21 cellular contexts compared by ENCODE assay signal in genomic region chr20:42007251-42007650, GRCh38.
DNase-seq lines count a peak whose midpoint lies in the region; ATAC-seq, FAIRE-seq and TF ChIP-seq lines count a peak whose summit lies in the region.
"Had no signal": no experiment of that assay in that cellular context is flagged by ENCODE, and none has a peak within 500 bp of the region (broad histone marks: within the 10 kb centered on the region; RNA-seq: fewer than 3 reads in every experiment).

No MANE protein-coding gene starts in this region.

- H3K56ac ChIP-seq in H1 (replicated peaks; ENCODE audit: insufficient read length, low read depth, low read length), result no peak overlapping the region

- no peak overlapping the region for H4K5ac ChIP-seq in H1 (ENCODE audit: insufficient read length, low read depth, low read length)

- H3K23me2 ChIP-seq in H1 (ENCODE audit: low read depth, low read length), result no peaks in the 10 kb centered on the region

- H3K4me2 ChIP-seq in HepG2 (ENCODE audit: low read depth, low read length) (no peak overlapping the region), H1 (ENCODE audit: insufficient read depth in 1 of 2, low read depth in 2 of 2, low read length in 2 of 2) (no peak overlapping the region)
- H3K4me2 ChIP-seq: BLaER1 treated with 17β-estradiol and CSF1 and Interleukin-3, amounts not matched to agents 10 nM and 100 nM had no signal

- H4K20me1 ChIP-seq in HepG2 (ENCODE audit: insufficient read depth, low read length) (no peaks in the 10 kb centered on the region), H1 (replicated peaks in 1 of 2; ENCODE audit: control insufficient read depth in 1 of 2, insufficient read depth in 2 of 2, low read length in 2 of 2) (no peaks in the 10 kb centered on the region)
- H4K20me1 ChIP-seq: BLaER1 treated with 17β-estradiol and CSF1 and Interleukin-3, amounts not matched to agents 10 nM and 100 nM had no signal

- no peak for DNase-seq in HepG2 (ENCODE audit: low spot score)
- DNase-seq in right lobe of liver, result no peak
- no peak for DNase-seq in H1 (ENCODE audit: low read depth in 1 of 2, low spot score in 2 of 2)
- DNase-seq in mesenteric fat pad (ENCODE audit: low spot score), result no peak
- no peak for DNase-seq in NCI-H1436 treated with DMSO at 0.1 percent for 48 hours (lab: John Stamatoyannopoulos, UW)
- DNase-seq: 8988T; AML-193; Caco-2; Calu3; CD4-positive, alpha-beta T cell; CD8-positive, alpha-beta T cell; DMS79 treated with DMSO at 0.1 percent for 48 hours; GF-D8 had no signal

- no peak overlapping the region for H2BK120ac ChIP-seq in H1 (replicated peaks; ENCODE audit: low read depth, low read length)

- WGBS in HepG2 (ENCODE audit: low lambda C conversion rate), result 13% methylated on average over 4 of the region's 4 CpGs
- WGBS in right lobe of liver (ENCODE audit: insufficient coverage, low coverage, low lambda C conversion rate, missing lambda C conversion rate), result 54% methylated on average over 4 of the region's 4 CpGs
- 91% methylated on average over 4 of the region's 4 CpGs; no CpG with 5 or more reads in 1 of the 2 experiments for WGBS in H1 (ENCODE audit: extremely low coverage in 1 of 2, insufficient coverage in 1 of 2, insufficient read length in 1 of 2, insufficient replicate concordance in 2 of 2, low coverage in 1 of 2, low lambda C conversion rate in 2 of 2, missing lambda C conversion rate in 1 of 2), 2 experiments

- POLR2A ChIA-PET in HepG2 (lab: Yijun Ruan, JAX) (no interaction called here), H1 (lab: Charles Lee; ENCODE audit: partially characterized antibody) (no interaction called here)

- H2BK15ac ChIP-seq in H1 (ENCODE audit: low read length), result 0 out of 2 replicates have a peak overlapping the region, but pooled peaks have one; percentile 61

- TF ChIP-seq CTCF in HepG2 (CRISPR knock-in tag; IDR thresholded peaks at IDR 0.05), result no peak
- no peak for TF ChIP-seq CTCF in right lobe of liver (IDR thresholded peaks at IDR 0.05)
- no peak for TF ChIP-seq CTCF in H1 (IDR thresholded peaks at IDR 0.05; ENCODE audit: control extremely low read depth in 1 of 3, insufficient read depth in 1 of 3, low read depth in 1 of 3, low read length in 3 of 3)

- H2BK20ac ChIP-seq in H1 (ENCODE audit: low read length), result no peak overlapping the region

- H3K36me3 ChIP-seq in HepG2 (replicated peaks in 1 of 2; ENCODE audit: control insufficient read depth in 1 of 2, insufficient read depth in 2 of 2, low read length in 2 of 2) (no peaks in the 10 kb centered on the region), right lobe of liver (no peaks in the 10 kb centered on the region), H1 (ENCODE audit: control insufficient read depth in 2 of 4, insufficient read depth in 4 of 4, low read length in 3 of 4) (no peaks in the 10 kb centered on the region)
- H3K36me3 ChIP-seq: BLaER1 treated with 17β-estradiol and CSF1 and Interleukin-3, amounts not matched to agents 10 nM and 100 nM had no signal

- no peak overlapping the region for H4K91ac ChIP-seq in H1 (replicated peaks; ENCODE audit: insufficient read length, low read length)

- no peak overlapping the region for H2BK12ac ChIP-seq in H1 (ENCODE audit: low read depth, low read length)

- FAIRE-seq in HepG2 (lab: Jason Lieb, UNC) (no peak), H1 (lab: Jason Lieb, UNC) (no peak)
- FAIRE-seq: A204.1, D721Med, G401.6, GM12891 had no signal

- H2AK5ac ChIP-seq in H1 (ENCODE audit: low read depth, low read length), result no peak overlapping the region

- H3K9ac ChIP-seq in HepG2 (ENCODE audit: insufficient read depth, low read depth, low read length) (no peak overlapping the region), H1 (replicated peaks in 1 of 4; ENCODE audit: extremely low read depth in 1 of 4, low read depth in 3 of 4, low read length in 3 of 4) (no peak overlapping the region)
- H3K9ac ChIP-seq: BLaER1 treated with 17β-estradiol and CSF1 and Interleukin-3, amounts not matched to agents 10 nM and 100 nM had no signal

- no peak overlapping the region for H3K14ac ChIP-seq in H1 (ENCODE audit: insufficient read length)

- H4K8ac ChIP-seq in H1 (ENCODE audit: extremely low read depth, insufficient read depth, low read length), result no peak overlapping the region

- H2AFZ ChIP-seq in HepG2 (ENCODE audit: low read length) (no peak overlapping the region), H1 (ENCODE audit: low read length) (no peak overlapping the region)

- no peaks in the 10 kb centered on the region for H3K79me1 ChIP-seq in H1 (ENCODE audit: low read depth, low read length)

- H3K4me3 ChIP-seq in HepG2 (replicated peaks in 1 of 3; ENCODE audit: insufficient read depth in 1 of 3, low read depth in 2 of 3, low read length in 3 of 3) (no peak overlapping the region), right lobe of liver (no peak overlapping the region), H1 (ENCODE audit: extremely low read depth in 1 of 4, insufficient read depth in 2 of 4, low read depth in 3 of 4, low read length in 4 of 4) (no peak overlapping the region)
- H3K4me3 ChIP-seq: BLaER1 treated with 17β-estradiol and CSF1 and Interleukin-3, amounts not matched to agents 10 nM and 100 nM had no signal

- H3K9me3 ChIP-seq in HepG2 (ENCODE audit: low read length) (peaks cover 20% of the 10 kb centered on the region), right lobe of liver (no peaks in the 10 kb centered on the region), H1 (ENCODE audit: insufficient read depth in 2 of 2, low read depth in 1 of 2, low read length in 1 of 2) (peaks cover 18 to 19% of the 10 kb centered on the region in 2 experiments)

- ATAC-seq in HepG2 (no peak), right lobe of liver (no peak), GM19035 (IDR thresholded peaks at IDR 0.05; ENCODE audit: unreplicated experiment) (no peak)
- ATAC-seq: CD8-positive, alpha-beta T cell had no signal

- H3K4me1 ChIP-seq in HepG2 (ENCODE audit: insufficient read depth, low read length), result no peaks in the 10 kb centered on the region
- H3K4me1 ChIP-seq in right lobe of liver, result no peaks in the 10 kb centered on the region
- peaks cover 0 to 7% (median 0%) of the 10 kb centered on the region in 4 experiments; a peak in 1 of 7 replicates for H3K4me1 ChIP-seq in H1 (replicated peaks in 1 of 4; ENCODE audit: control insufficient read depth in 3 of 4, insufficient read depth in 4 of 4, low read length in 3 of 4)
- H3K4me1 ChIP-seq: BLaER1 treated with 17β-estradiol and CSF1 and Interleukin-3, amounts not matched to agents 10 nM and 100 nM; Caco-2 had no signal

- no peaks in the 10 kb centered on the region for H3K79me2 ChIP-seq in HepG2 (ENCODE audit: insufficient read depth, low read length)
- no peaks in the 10 kb centered on the region for H3K79me2 ChIP-seq in H1 (ENCODE audit: control insufficient read depth in 1 of 2, insufficient read depth in 2 of 2, low read length in 2 of 2)

- H3K4ac ChIP-seq in H1 (replicated peaks; ENCODE audit: insufficient read length, low read depth, low read length), result no peak overlapping the region

- TF ChIP-seq RAD21 in HepG2 (CRISPR knock-in tag; IDR thresholded peaks at IDR 0.05), result no peak
- TF ChIP-seq RAD21 in H1 (IDR thresholded peaks at IDR 0.05 in 1 of 2, conservative IDR thresholded peaks at IDR 0.05 in 1 of 2; ENCODE audit: low read depth in 2 of 2, low read length in 2 of 2), result no peak

- no peak overlapping the region for H2BK5ac ChIP-seq in H1 (ENCODE audit: low read depth, low read length)

- no peak for TF ChIP-seq POLR2A in HepG2 (IDR thresholded peaks at IDR 0.05; ENCODE audit: insufficient read depth in 1 of 2, low read depth in 2 of 2, low read length in 2 of 2)
- no peak for TF ChIP-seq POLR2A in right lobe of liver (IDR thresholded peaks at IDR 0.05)
- no peak for TF ChIP-seq POLR2A in H1 (IDR thresholded peaks at IDR 0.05; ENCODE audit: control extremely low read depth in 1 of 2, low read depth in 2 of 2, low read length in 2 of 2)

- no peak overlapping the region for H3K18ac ChIP-seq in H1 (ENCODE audit: extremely low read depth, low read length)

- intact Hi-C loops in HepG2 (cut with micrococcal nuclease; ENCODE audit: unreplicated experiment) (no loop called here), right lobe of liver (cut with DNase I) (no loop called here)

- in situ Hi-C loops in HepG2 (cut with HindIII; ENCODE audit: extremely low pct_ligation_motif_present, low pct_unique_long_range_greater_than_20kb), result no loop called here

- no peaks in the 10 kb centered on the region for H3K27me3 ChIP-seq in HepG2 (ENCODE audit: control insufficient read depth in 1 of 2, insufficient read depth in 2 of 2, low read length in 2 of 2)
- H3K27me3 ChIP-seq in right lobe of liver, result no peaks in the 10 kb centered on the region
- H3K27me3 ChIP-seq in H1 (replicated peaks in 1 of 4; ENCODE audit: control insufficient read depth in 3 of 4, extremely low read depth in 1 of 4, insufficient read depth in 3 of 4, low read length in 3 of 4), result no peaks in the 10 kb centered on the region
- H3K27me3 ChIP-seq: BLaER1 treated with 17β-estradiol and CSF1 and Interleukin-3, amounts not matched to agents 10 nM and 100 nM had no signal

- TF ChIP-seq EP300 in HepG2 (IDR thresholded peaks at IDR 0.05; ENCODE audit: low read depth in 2 of 2, low read length in 2 of 2) (no peak), HepG2 (CRISPR knock-in tag; IDR thresholded peaks at IDR 0.05; ENCODE audit: borderline replicate concordance) (no peak), H1 (IDR thresholded peaks at IDR 0.05; ENCODE audit: borderline replicate concordance in 1 of 2, low read depth in 2 of 2, low read length in 2 of 2) (no peak)

- H3K27ac ChIP-seq in HepG2 (ENCODE audit: extremely low read length, insufficient read depth, low read length), result no peak overlapping the region
- H3K27ac ChIP-seq in right lobe of liver, result no peak overlapping the region
- H3K27ac ChIP-seq in angular gyrus (ENCODE audit: low read depth, low read length), result peak overlapping the region; percentile 32
- no peak overlapping the region for H3K27ac ChIP-seq in H1 (ENCODE audit: low read depth, low read length)
- H3K27ac ChIP-seq: BLaER1 treated with 17β-estradiol and CSF1 and Interleukin-3, amounts not matched to agents 10 nM and 100 nM; C4-2B had no signal

- BruUV-seq in HepG2 (replicated peaks; lab: Mats Ljungman, UMichigan), result no TSS peak

- no peak overlapping the region for H3K23ac ChIP-seq in H1 (ENCODE audit: insufficient read length)

- CTCF ChIA-PET in HepG2 (lab: Yijun Ruan, JAX; ENCODE audit: low intra/inter-chr PET ratio, low total read pairs) (no interaction called here), H1 (lab: Charles Lee; ENCODE audit: partially characterized antibody) (interaction anchor here (1.1 to 3.0 kb wide), 2 partner anchors 11 to 50 kb away, joined by 3 to 13 read pairs; no protein-coding TSS in a partner anchor)

TF ChIP-seq in HepG2, 621 proteins besides CTCF, POLR2A, EP300 and RAD21:
- TF ChIP-seq MAFF (IDR thresholded peaks at IDR 0.05; ENCODE audit: low read depth, low read length) (peak; percentile 56), MAFK (conservative IDR thresholded peaks at IDR 0.05 in 1 of 2, IDR thresholded peaks at IDR 0.05 in 1 of 2; ENCODE audit: low read length in 2 of 2) (peak; percentile 58 to 73), PLRG1 (conservative IDR thresholded peaks at IDR 0.05) (no peak)
TF ChIP-seq in HepG2: peak in this region for 2.

TF ChIP-seq in H1, 55 proteins besides CTCF, POLR2A, EP300 and RAD21 (continues in another document):
- TF ChIP-seq SIRT6 (IDR thresholded peaks at IDR 0.05; ENCODE audit: low read length), result no peak

Comparison
In these comparisons a context has a peak if more than half of its experiments do, and no peak if none do; other contexts are left out.
1. Of the 41 proteins assayed by ChIP-seq in both HepG2 and H1: peak only in HepG2: MAFK; only in H1: none; in both: none; in neither: 40.